ENCODE assay signal across 10 cellular contexts in genomic region chr3:84989102-84989501, GRCh38. TPM values are rescaled to one million over a fixed set of nuclear protein-coding genes. Genes with fewer than 3 reads are reported as not detected.
"Had no signal": no experiment of that assay in that cellular context is flagged by ENCODE, and none has a peak within 500 bp of the region (broad histone marks: within the 10 kb centered on the region; RNA-seq: fewer than 3 reads in every experiment).

No MANE protein-coding gene starts in this region.

- H3K9ac ChIP-seq: GM23248, KMS-11 had no signal

- H2AFZ ChIP-seq: GM23248 had no signal

- DNase-seq: GM23248, H9, HCEC 1CT, KBM-7 had no signal

- H3K4me2 ChIP-seq: KMS-11 had no signal

- H3K4me3 ChIP-seq: GM23248 had no signal

- H3K27ac ChIP-seq: GM23248, KMS-11 had no signal

- FAIRE-seq: H1, H54, HTR-8/SVneo had no signal

RNA-seq across cellular contexts. Expression of gene CADM2, which starts 30.3 kb away (rescaled TPM):
- total RNA-seq: GM23248, HT-29 had no signal
- polyA plus RNA-seq: IgD-negative memory B cell had no signal
